Comparison of ENCODE assay signal across 1 cellular context in genomic region chr18:39434223-39434622, GRCh38.
TF ChIP-seq lines count a peak whose summit lies in the region.

No MANE protein-coding gene starts in this region.

TF ChIP-seq in IMR-90, 13 proteins besides CTCF, POLR2A, EP300 and RAD21 (continued from another document):
- TF ChIP-seq MXI1 (IDR thresholded peaks at IDR 0.05; ENCODE audit: borderline replicate concordance, low read depth, low read length): no peak
- TF ChIP-seq NFE2L2 (IDR thresholded peaks at IDR 0.05; ENCODE audit: low read depth, low read length): no peak
- no peak for TF ChIP-seq MAZ (IDR thresholded peaks at IDR 0.05; ENCODE audit: borderline replicate concordance, low read depth, low read length)
- TF ChIP-seq ELK1 (IDR thresholded peaks at IDR 0.05; ENCODE audit: borderline replicate concordance, low read depth, low read length): no peak
